In genomic region chr4:131081069-131081468, GRCh38 we compare ENCODE assay signal across 8 cellular contexts.
"Had no signal": no experiment of that assay in that cellular context is flagged by ENCODE, and none has a peak within 500 bp of the region (broad histone marks: within the 10 kb centered on the region; RNA-seq: fewer than 3 reads in every experiment).

No MANE protein-coding gene starts in this region.

- H3K4me3 ChIP-seq: GM23338, HAP-1 had no signal

- H3K4me1 ChIP-seq: HAP-1 had no signal

- H3K9me3 ChIP-seq: HAP-1 had no signal

- H2AFZ ChIP-seq: GM23338 had no signal

- ATAC-seq: GM23338, HCT116 had no signal

- H3K4me2 ChIP-seq: GM23338 had no signal

- H3K36me3 ChIP-seq: HAP-1 had no signal

- H3K27ac ChIP-seq: HL-60 had no signal

- DNase-seq: HFFc6, KBM-7 had no signal

- FAIRE-seq: H1, H54 had no signal
